In the genomic region with DNA sequence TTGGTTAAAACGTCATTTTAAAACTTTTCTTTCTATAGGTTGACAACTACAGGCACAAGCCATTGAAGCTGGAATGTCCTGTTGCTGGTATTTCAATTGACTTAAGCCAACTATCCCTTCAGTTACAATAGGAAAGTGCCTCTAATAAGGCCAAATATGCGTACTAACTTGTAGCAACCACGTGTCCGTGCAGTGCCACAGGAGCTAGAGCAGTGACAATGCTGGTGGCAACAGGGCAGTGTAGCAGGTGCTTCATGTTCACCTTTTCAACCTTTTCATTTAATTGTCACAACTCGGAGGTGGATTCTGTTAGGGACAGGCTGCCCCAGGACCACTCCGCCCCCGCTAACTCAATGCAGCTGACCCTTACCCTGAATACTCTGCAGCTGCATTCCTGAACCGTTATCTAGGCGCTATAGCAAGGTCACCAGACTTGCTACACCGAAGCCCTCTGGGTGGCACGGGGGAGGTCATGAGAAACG, we compare ENCODE assay signal across 8 cellular contexts. TPM values are rescaled to one million over a fixed set of nuclear protein-coding genes. Genes with fewer than 3 reads are reported as not detected.
DNase-seq lines count a peak whose midpoint lies in the region; ATAC-seq lines count a peak whose summit lies in the region.

No MANE protein-coding gene starts in this region.

- H3K27me3 Mint-ChIP-seq in activated CD4-positive, alpha-beta T cell treated with anti-CD3 and anti-CD28 coated beads for 36 hours: no peaks in the 10 kb centered on the region

- H3K4me1 ChIP-seq in thymus (ENCODE audit: control insufficient read depth, insufficient read depth, low read length): peaks cover 7% of the 10 kb centered on the region

- peak overlapping the region; percentile 99 for H3K27ac Mint-ChIP-seq in activated CD4-positive, alpha-beta T cell treated with anti-CD3 and anti-CD28 coated beads for 36 hours

- 86% methylated on average over 12 of the region's 12 CpGs for WGBS in thymus

- intact Hi-C loops in activated CD4-positive, alpha-beta T cell treated with anti-CD3 and anti-CD28 coated beads for 36 hours (cut with DNase I, micrococcal nuclease): loop anchor here (2.0 to 10.0 kb wide), 10 partner anchors 56 to 1519 kb away; partner anchors contain the start of genes CHIC2 (in 1 of the 2), DCUN1D4 (in 1 of the 2), SCFD2 (in 1 of the 2) and USP46 (in 1 of the 2)

- no peaks in the 10 kb centered on the region for H3K36me3 ChIP-seq in thymus (ENCODE audit: control insufficient read depth, insufficient read depth)

- no peaks in the 10 kb centered on the region for H3K9me3 ChIP-seq in thymus (ENCODE audit: control insufficient read depth)

- POLR2A ChIA-PET in activated CD4-positive, alpha-beta T cell treated with anti-CD3 and anti-CD28 coated beads for 36 hours (lab: Charles Lee): interaction anchor here (0.6 to 2.7 kb wide), 3 partner anchors 8 to 110 kb away, joined by 3 to 22 read pairs (median 3); no protein-coding TSS in a partner anchor

- H3K4me3 Mint-ChIP-seq in activated CD4-positive, alpha-beta T cell treated with anti-CD3 and anti-CD28 coated beads for 36 hours: peak overlapping the region; percentile 90

- H3K9me3 Mint-ChIP-seq in activated CD4-positive, alpha-beta T cell treated with anti-CD3 and anti-CD28 coated beads for 36 hours (ENCODE audit: low read depth): no peaks in the 10 kb centered on the region

- DNase-seq in activated CD4-positive, alpha-beta T cell treated with anti-CD3 and anti-CD28 coated beads for 36 hours: peak; percentile 20
- DNase-seq in activated CD4-positive, alpha-beta T cell treated with anti-CD3 and anti-CD28 coated beads for 1 hour: no peak
- DNase-seq in activated T-cell treated with anti-CD3 and anti-CD28 coated beads, Interleukin-2, amount 50 U/mL, for 48 hours: peak; percentile 38 to 39
- no peak for DNase-seq in NCI-H2029 (lab: John Stamatoyannopoulos, UW)
- no peak for DNase-seq in SK-N-DZ (ENCODE audit: low spot score)

- peaks cover 48% of the 10 kb centered on the region for H3K36me3 Mint-ChIP-seq in activated CD4-positive, alpha-beta T cell treated with anti-CD3 and anti-CD28 coated beads for 36 hours (ENCODE audit: low read depth)

- no peak overlapping the region for H3K27ac ChIP-seq in thymus (ENCODE audit: low read depth)

- peaks cover 45% of the 10 kb centered on the region for H3K4me1 Mint-ChIP-seq in activated CD4-positive, alpha-beta T cell treated with anti-CD3 and anti-CD28 coated beads for 36 hours

- CTCF ChIA-PET in activated CD4-positive, alpha-beta T cell treated with anti-CD3 and anti-CD28 coated beads for 36 hours (lab: Charles Lee): interaction anchor here (0.8 kb wide), 1 partner anchor 123 kb away, joined by 3 read pairs; no protein-coding TSS in a partner anchor

- no peak for ATAC-seq in activated CD4-positive, alpha-beta T cell treated with anti-CD3 and anti-CD28 coated beads for 36 hours
- no peak for ATAC-seq in GM21360 (IDR thresholded peaks at IDR 0.05; ENCODE audit: unreplicated experiment)

- no peaks in the 10 kb centered on the region for H3K27me3 ChIP-seq in thymus (ENCODE audit: control insufficient read depth, insufficient read depth)

- peak overlapping the region; percentile 96 for H3K4me3 ChIP-seq in iPS-11a (ENCODE audit: low read depth, low read length)
- H3K4me3 ChIP-seq in thymus (ENCODE audit: low read length): peak overlapping the region; percentile 71

RNA-seq across cellular contexts. Expression of gene ERVMER34-1, which starts 37.7 kb away (rescaled TPM):
- under 1 TPM; 0.14 to 0.67 TPM for total RNA-seq in activated CD4-positive, alpha-beta T cell treated with anti-CD3 and anti-CD28 coated beads for 36 hours
- polyA plus RNA-seq in thymus: 0.25 TPM
- 0.16 and 0.17 TPM in 2 replicates for polyA plus RNA-seq in SK-N-DZ (2014; cell fraction: cytosol; rRNA removed)
- polyA plus RNA-seq in SK-N-DZ (2014; cell fraction: nucleus; rRNA removed): not detected in 2 replicates

RNA-seq across cellular contexts. Expression of gene USP46, which starts 54.4 kb away (rescaled TPM):
- total RNA-seq in activated CD4-positive, alpha-beta T cell treated with anti-CD3 and anti-CD28 coated beads for 36 hours: 1 to 10 TPM; 4.3 to 5.4 TPM
- polyA plus RNA-seq in thymus: 5.2 TPM
- 8.0 and 12.3 TPM in 2 replicates for polyA plus RNA-seq in SK-N-DZ (2014; cell fraction: cytosol; rRNA removed)
- polyA plus RNA-seq in SK-N-DZ (2014; cell fraction: nucleus; rRNA removed): 7.1 and 8.3 TPM in 2 replicates

Comparison
In these comparisons a context has a peak if more than half of its experiments do, and no peak if none do; other contexts are left out.
1. DNase-seq: peak in activated CD4-positive, alpha-beta T cell treated with anti-CD3 and anti-CD28 coated beads for 36 hours (single experiment) and activated T-cell treated with anti-CD3 and anti-CD28 coated beads, Interleukin-2, amount 50 U/mL, for 48 hours (2 of 2); none in activated CD4-positive, alpha-beta T cell treated with anti-CD3 and anti-CD28 coated beads for 1 hour (single experiment), NCI-H2029 (single experiment) and SK-N-DZ (single experiment).